Comparison of ENCODE assay signal across 12 cellular contexts in genomic region chr7:104548861-104549260, GRCh38.
DNase-seq lines count a peak whose midpoint lies in the region; ATAC-seq and TF ChIP-seq lines count a peak whose summit lies in the region.
"Had no signal": no experiment of that assay in that cellular context is flagged by ENCODE, and none has a peak within 500 bp of the region (broad histone marks: within the 10 kb centered on the region; RNA-seq: fewer than 3 reads in every experiment).

No MANE protein-coding gene starts in this region.

- no peak overlapping the region for H3K27ac Mint-ChIP-seq in stimulated activated effector memory CD8-positive, alpha-beta T cell treated with anti-CD3 and anti-CD28 coated beads, Interleukin-12 subunit alpha, Interleukin-12 subunit beta, amount 100 ng/mL, for 72 hours
- H3K27ac Mint-ChIP-seq: B cell had no signal

- no peaks in the 10 kb centered on the region for H3K27me3 ChIP-seq in colonic mucosa
- H3K27me3 ChIP-seq: SJCRH30 had no signal

- intact Hi-C loops in colonic mucosa (cut with DNase I): loop anchor here (10.0 kb wide), 1 partner anchor 194 kb away; no protein-coding TSS in a partner anchor

- H3K4me1 Mint-ChIP-seq in stimulated activated effector memory CD8-positive, alpha-beta T cell treated with anti-CD3 and anti-CD28 coated beads, Interleukin-12 subunit alpha, Interleukin-12 subunit beta, amount 100 ng/mL, for 72 hours: no peaks in the 10 kb centered on the region
- H3K4me1 Mint-ChIP-seq: B cell had no signal

- no peak overlapping the region for H3K4me3 Mint-ChIP-seq in stimulated activated effector memory CD8-positive, alpha-beta T cell treated with anti-CD3 and anti-CD28 coated beads, Interleukin-12 subunit alpha, Interleukin-12 subunit beta, amount 100 ng/mL, for 72 hours
- H3K4me3 Mint-ChIP-seq: B cell had no signal

- H3K27ac ChIP-seq in 22Rv1: no peak overlapping the region
- no peak overlapping the region for H3K27ac ChIP-seq in colonic mucosa
- H3K27ac ChIP-seq: SJCRH30 had no signal

- no peak overlapping the region for H3K4me3 ChIP-seq in colonic mucosa
- H3K4me3 ChIP-seq: SJCRH30 had no signal

- no peaks in the 10 kb centered on the region for H3K9me3 ChIP-seq in colonic mucosa
- H3K9me3 ChIP-seq: SJCRH30 had no signal

- H3K36me3 ChIP-seq in colonic mucosa: no peaks in the 10 kb centered on the region
- H3K36me3 ChIP-seq: SJCRH30 had no signal

- TF ChIP-seq CTCF in 22Rv1 (IDR thresholded peaks at IDR 0.05) (peak; percentile 46), colonic mucosa (IDR thresholded peaks at IDR 0.05) (peak; percentile 25)

- no peaks in the 10 kb centered on the region for H3K36me3 Mint-ChIP-seq in stimulated activated effector memory CD8-positive, alpha-beta T cell treated with anti-CD3 and anti-CD28 coated beads, Interleukin-12 subunit alpha, Interleukin-12 subunit beta, amount 100 ng/mL, for 72 hours

- H3K4me1 ChIP-seq in colonic mucosa: no peaks in the 10 kb centered on the region
- H3K4me1 ChIP-seq: SJCRH30 had no signal

- DNase-seq in Daoy (ENCODE audit: low read depth) (peak; percentile 37), NCI-H345 treated with DMSO at 0.1 percent for 48 hours (lab: John Stamatoyannopoulos, UW; ENCODE audit: unreplicated experiment) (peak; percentile 14), colonic mucosa (no peak), foreskin melanocyte (no peak)
- no peak for DNase-seq in stimulated activated effector memory CD8-positive, alpha-beta T cell treated with anti-CD3 and anti-CD28 coated beads, Interleukin-12 subunit alpha, Interleukin-12 subunit beta, amount 100 ng/mL, for 72 hours (ENCODE audit: low spot score in 2 of 2)
- DNase-seq: activated CD4-positive, CD25-positive, alpha-beta regulatory T cell treated with anti-CD3 and anti-CD28 coated beads, Interleukin-2, amount 50 U/mL, for 72 hours; hippocampal formation had no signal

- H3K9ac ChIP-seq in colonic mucosa (ENCODE audit: low read depth in 2 of 2, low read length in 2 of 2): no peak overlapping the region

- H3K9me3 Mint-ChIP-seq in stimulated activated effector memory CD8-positive, alpha-beta T cell treated with anti-CD3 and anti-CD28 coated beads, Interleukin-12 subunit alpha, Interleukin-12 subunit beta, amount 100 ng/mL, for 72 hours: no peaks in the 10 kb centered on the region

- ATAC-seq in GM18909 (IDR thresholded peaks at IDR 0.05; ENCODE audit: poor library complexity, unreplicated experiment) (no peak), HG02981 (IDR thresholded peaks at IDR 0.05; ENCODE audit: unreplicated experiment) (no peak)
- ATAC-seq in stimulated activated effector memory CD8-positive, alpha-beta T cell treated with anti-CD3 and anti-CD28 coated beads, Interleukin-12 subunit alpha, Interleukin-12 subunit beta, amount 100 ng/mL, for 72 hours: no peak

Comparison
In these comparisons a context has a peak if more than half of its experiments do, and no peak if none do; other contexts are left out.
1. DNase-seq: peak in Daoy (single experiment) and NCI-H345 treated with DMSO at 0.1 percent for 48 hours (single experiment); none in colonic mucosa (single experiment), stimulated activated effector memory CD8-positive, alpha-beta T cell treated with anti-CD3 and anti-CD28 coated beads, Interleukin-12 subunit alpha, Interleukin-12 subunit beta, amount 100 ng/mL, for 72 hours (0 of 2) and foreskin melanocyte (single experiment).